1 cellular context compared by ENCODE assay signal in the genomic region with DNA sequence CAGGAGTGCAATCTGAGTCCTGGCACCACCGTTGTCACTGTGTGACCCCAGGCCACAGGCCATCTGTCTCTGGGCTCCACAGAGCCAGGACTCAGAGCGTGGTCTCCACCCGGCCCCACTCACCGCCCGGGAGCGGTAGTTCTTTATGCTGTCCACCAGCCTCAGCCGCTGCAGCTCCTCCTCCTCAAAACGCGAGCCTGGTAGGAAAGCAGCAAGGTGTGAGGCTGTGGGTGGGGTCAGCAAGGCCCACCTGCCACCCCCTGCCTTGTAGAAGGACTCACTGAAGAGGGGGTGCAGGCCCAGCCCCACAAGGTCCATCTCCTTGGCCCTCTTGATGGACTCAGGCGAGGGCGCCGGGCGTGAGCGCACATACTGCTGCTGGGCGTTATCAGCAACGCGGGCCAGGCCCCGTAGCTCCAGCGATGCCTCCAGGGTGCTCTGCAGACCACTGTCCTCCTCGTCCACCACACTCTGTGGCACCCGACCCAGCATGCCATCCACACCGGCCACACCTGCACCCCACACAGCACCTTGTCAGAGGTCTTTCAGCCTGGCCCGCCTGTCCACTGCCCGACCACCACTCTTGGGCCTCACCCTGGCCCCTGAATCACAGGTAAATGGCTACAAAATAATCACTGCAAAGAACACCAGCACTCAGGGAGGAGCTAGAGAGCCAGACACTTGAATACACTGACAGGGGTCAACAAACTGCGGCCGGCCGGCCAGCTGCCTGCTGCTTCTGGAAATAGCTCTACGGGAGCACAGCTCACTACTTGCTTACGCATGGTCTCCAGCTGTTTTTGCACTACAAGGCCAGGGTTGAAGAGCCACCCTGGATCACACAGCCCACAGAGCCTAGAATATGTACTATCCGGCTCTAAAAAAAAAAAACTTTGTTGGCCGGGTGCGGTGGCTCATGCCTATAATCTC.
TF ChIP-seq lines count a peak whose summit lies in the region.

No MANE protein-coding gene starts in this region.

TF ChIP-seq in HepG2, 621 proteins besides CTCF, POLR2A, EP300 and RAD21:
- TF ChIP-seq ZNF136 (CRISPR knock-in tag; IDR thresholded peaks at IDR 0.05; ENCODE audit: low read depth), result no peak
- TF ChIP-seq, protein P1, sequence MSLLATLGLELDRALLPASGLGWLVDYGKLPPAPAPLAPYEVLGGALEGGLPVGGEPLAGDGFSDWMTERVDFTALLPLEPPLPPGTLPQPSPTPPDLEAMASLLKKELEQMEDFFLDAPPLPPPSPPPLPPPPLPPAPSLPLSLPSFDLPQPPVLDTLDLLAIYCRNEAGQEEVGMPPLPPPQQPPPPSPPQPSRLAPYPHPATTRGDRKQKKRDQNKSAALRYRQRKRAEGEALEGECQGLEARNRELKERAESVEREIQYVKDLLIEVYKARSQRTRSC (CRISPR knock-in tag; IDR thresholded peaks at IDR 0.05; ENCODE audit: low read depth), result no peak
- TF ChIP-seq ZNF768 (CRISPR knock-in tag; IDR thresholded peaks at IDR 0.05), result 0 out of 2 replicates have a peak, but pooled peaks have one; percentile 35
- TF ChIP-seq NR3C1 (CRISPR knock-in tag; IDR thresholded peaks at IDR 0.05), result no peak
- no peak for TF ChIP-seq TSC22D2 (CRISPR knock-in tag; IDR thresholded peaks at IDR 0.05; ENCODE audit: borderline replicate concordance)
- TF ChIP-seq ARHGAP35 (CRISPR knock-in tag; IDR thresholded peaks at IDR 0.05; ENCODE audit: borderline replicate concordance), result no peak
- TF ChIP-seq ZSCAN20 (CRISPR knock-in tag; IDR thresholded peaks at IDR 0.05; ENCODE audit: borderline replicate concordance), result no peak
- no peak for TF ChIP-seq TAF1 (CRISPR knock-in tag; IDR thresholded peaks at IDR 0.05)
- TF ChIP-seq ZNF790 (CRISPR knock-in tag; IDR thresholded peaks at IDR 0.05; ENCODE audit: borderline replicate concordance), result no peak
- TF ChIP-seq AGO2 (optimal IDR thresholded peaks at IDR 0.05; ENCODE audit: low read depth, low read length), result peak; percentile 28
- TF ChIP-seq ZNF569 (CRISPR knock-in tag; IDR thresholded peaks at IDR 0.05; ENCODE audit: borderline replicate concordance), result no peak
- TF ChIP-seq, protein P2, sequence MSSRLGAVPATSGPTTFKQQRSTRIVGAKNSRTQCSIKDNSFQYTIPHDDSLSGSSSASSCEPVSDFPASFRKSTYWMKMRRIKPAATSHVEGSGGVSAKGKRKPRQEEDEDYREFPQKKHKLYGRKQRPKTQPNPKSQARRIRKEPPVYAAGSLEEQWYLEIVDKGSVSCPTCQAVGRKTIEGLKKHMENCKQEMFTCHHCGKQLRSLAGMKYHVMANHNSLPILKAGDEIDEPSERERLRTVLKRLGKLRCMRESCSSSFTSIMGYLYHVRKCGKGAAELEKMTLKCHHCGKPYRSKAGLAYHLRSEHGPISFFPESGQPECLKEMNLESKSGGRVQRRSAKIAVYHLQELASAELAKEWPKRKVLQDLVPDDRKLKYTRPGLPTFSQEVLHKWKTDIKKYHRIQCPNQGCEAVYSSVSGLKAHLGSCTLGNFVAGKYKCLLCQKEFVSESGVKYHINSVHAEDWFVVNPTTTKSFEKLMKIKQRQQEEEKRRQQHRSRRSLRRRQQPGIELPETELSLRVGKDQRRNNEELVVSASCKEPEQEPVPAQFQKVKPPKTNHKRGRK (CRISPR knock-in tag; IDR thresholded peaks at IDR 0.05), result no peak
